ENCODE assay signal across 2 cellular contexts in the genomic region with DNA sequence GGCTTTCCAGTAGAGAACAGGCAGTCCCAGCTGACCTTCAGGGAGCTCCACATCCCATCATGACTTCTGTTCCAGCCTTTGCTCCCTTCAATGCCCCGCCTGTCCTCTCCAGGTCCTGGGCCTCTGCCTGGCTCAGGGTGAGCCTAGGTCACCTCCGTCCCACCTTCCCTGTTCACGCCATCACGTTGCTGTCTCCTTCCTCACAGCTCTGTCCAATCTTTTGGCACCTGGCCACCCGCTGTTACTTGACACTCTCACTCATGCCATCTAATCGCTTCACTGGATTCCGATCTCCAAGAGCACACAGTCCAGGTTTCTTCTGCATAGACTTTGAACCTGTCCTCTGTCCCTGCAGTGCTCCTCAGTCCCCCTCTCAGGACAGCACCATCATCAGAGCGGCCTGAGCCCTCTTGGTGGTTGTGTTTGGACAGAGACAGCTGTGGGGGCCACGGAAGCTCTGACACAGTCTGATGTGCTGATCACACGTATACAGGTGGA.
TF ChIP-seq lines count a peak whose summit lies in the region.

No MANE protein-coding gene starts in this region.

TF ChIP-seq in HEK293, 187 proteins besides CTCF, POLR2A, EP300 and RAD21:
- peak; percentile 38; the same call in 1 of the 2 replicates for TF ChIP-seq TRIM28 (IDR thresholded peaks at IDR 0.05; ENCODE audit: borderline replicate concordance, low read length)
- TF ChIP-seq, protein P1, sequence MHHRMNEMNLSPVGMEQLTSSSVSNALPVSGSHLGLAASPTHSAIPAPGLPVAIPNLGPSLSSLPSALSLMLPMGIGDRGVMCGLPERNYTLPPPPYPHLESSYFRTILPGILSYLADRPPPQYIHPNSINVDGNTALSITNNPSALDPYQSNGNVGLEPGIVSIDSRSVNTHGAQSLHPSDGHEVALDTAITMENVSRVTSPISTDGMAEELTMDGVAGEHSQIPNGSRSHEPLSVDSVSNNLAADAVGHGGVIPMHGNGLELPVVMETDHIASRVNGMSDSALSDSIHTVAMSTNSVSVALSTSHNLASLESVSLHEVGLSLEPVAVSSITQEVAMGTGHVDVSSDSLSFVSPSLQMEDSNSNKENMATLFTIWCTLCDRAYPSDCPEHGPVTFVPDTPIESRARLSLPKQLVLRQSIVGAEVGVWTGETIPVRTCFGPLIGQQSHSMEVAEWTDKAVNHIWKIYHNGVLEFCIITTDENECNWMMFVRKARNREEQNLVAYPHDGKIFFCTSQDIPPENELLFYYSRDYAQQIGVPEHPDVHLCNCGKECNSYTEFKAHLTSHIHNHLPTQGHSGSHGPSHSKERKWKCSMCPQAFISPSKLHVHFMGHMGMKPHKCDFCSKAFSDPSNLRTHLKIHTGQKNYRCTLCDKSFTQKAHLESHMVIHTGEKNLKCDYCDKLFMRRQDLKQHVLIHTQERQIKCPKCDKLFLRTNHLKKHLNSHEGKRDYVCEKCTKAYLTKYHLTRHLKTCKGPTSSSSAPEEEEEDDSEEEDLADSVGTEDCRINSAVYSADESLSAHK (tag by site-specific recombination; IDR thresholded peaks at IDR 0.05) = 0 out of 2 replicates have a peak, but pooled peaks have one; percentile 14
- TF ChIP-seq, protein P2, sequence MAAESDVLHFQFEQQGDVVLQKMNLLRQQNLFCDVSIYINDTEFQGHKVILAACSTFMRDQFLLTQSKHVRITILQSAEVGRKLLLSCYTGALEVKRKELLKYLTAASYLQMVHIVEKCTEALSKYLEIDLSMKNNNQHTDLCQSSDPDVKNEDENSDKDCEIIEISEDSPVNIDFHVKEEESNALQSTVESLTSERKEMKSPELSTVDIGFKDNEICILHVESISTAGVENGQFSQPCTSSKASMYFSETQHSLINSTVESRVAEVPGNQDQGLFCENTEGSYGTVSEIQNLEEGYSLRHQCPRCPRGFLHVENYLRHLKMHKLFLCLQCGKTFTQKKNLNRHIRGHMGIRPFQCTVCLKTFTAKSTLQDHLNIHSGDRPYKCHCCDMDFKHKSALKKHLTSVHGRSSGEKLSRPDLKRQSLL (tag by site-specific recombination; IDR thresholded peaks at IDR 0.05) = no peak
- TF ChIP-seq IKZF3 (tag by site-specific recombination; IDR thresholded peaks at IDR 0.05) = no peak

TF ChIP-seq in H1, 55 proteins besides CTCF, POLR2A, EP300 and RAD21:
- no peak for TF ChIP-seq NANOG (IDR thresholded peaks at IDR 0.05; ENCODE audit: insufficient read depth, low read depth, low read length, poor library complexity, severe bottlenecking)
- TF ChIP-seq SP4 (IDR thresholded peaks at IDR 0.05; ENCODE audit: low read length) = no peak
- no peak for TF ChIP-seq CHD2 (IDR thresholded peaks at IDR 0.05; ENCODE audit: low read length)
- TF ChIP-seq FOSL1 (IDR thresholded peaks at IDR 0.05; ENCODE audit: insufficient read depth, low read depth, low read length) = no peak
- TF ChIP-seq, protein P3, sequence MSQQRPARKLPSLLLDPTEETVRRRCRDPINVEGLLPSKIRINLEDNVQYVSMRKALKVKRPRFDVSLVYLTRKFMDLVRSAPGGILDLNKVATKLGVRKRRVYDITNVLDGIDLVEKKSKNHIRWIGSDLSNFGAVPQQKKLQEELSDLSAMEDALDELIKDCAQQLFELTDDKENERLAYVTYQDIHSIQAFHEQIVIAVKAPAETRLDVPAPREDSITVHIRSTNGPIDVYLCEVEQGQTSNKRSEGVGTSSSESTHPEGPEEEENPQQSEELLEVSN (IDR thresholded peaks at IDR 0.05) = no peak
- no peak for TF ChIP-seq SP1 (IDR thresholded peaks at IDR 0.05; ENCODE audit: low read depth, low read length)
- TF ChIP-seq NRF1 (IDR thresholded peaks at IDR 0.05; ENCODE audit: low read depth, low read length) = no peak
- TF ChIP-seq HDAC6 (IDR thresholded peaks at IDR 0.05; ENCODE audit: low read depth, low read length) = no peak
- TF ChIP-seq TEAD4 (IDR thresholded peaks at IDR 0.05; ENCODE audit: low read depth, low read length) = no peak
- TF ChIP-seq CBX8 (IDR thresholded peaks at IDR 0.05; ENCODE audit: borderline replicate concordance, low read depth, low read length) = no peak
- no peak for TF ChIP-seq POU5F1 (IDR thresholded peaks at IDR 0.05; ENCODE audit: low read depth, low read length)
- TF ChIP-seq CBX5 (IDR thresholded peaks at IDR 0.05; ENCODE audit: low read depth, low read length) = no peak
- no peak for TF ChIP-seq PHF8 (conservative IDR thresholded peaks at IDR 0.05; ENCODE audit: low read depth, low read length)
TF ChIP-seq in H1: peak in this region for 0.
